In the genomic region with DNA sequence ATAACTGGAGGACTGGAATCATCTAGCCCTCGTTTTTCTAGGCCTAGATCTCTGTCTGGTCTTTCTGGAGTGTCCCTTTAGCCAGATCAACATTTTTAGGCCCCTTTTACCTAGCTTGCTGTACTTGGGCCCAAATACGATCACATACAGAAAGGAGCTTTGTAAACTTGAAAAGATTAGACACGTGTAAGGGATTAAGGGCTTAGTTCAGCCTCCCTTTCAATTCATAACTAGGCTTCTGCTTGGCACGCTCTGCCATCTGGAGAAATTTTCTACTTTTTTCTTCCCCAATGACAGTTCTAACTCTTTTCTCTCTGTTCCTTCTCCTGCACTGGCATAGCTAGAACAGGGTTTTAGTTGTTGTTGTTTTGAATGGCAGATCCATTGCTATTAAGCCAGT, we compare ENCODE assay signal across 26 cellular contexts.
"Had no signal": no experiment of that assay in that cellular context is flagged by ENCODE, and none has a peak within 500 bp of the region (broad histone marks: within the 10 kb centered on the region; RNA-seq: fewer than 3 reads in every experiment).

No MANE protein-coding gene starts in this region.

- H3K4me1 ChIP-seq: left lung, lower lobe of right lung, pancreas, prostate gland, right lobe of liver, upper lobe of right lung had no signal

- H3K4me3 ChIP-seq: left lung, lower lobe of right lung, pancreas, prostate gland, right lobe of liver, smooth muscle cell, suprapubic skin, thoracic aorta, tibial artery, upper lobe of right lung had no signal

- H3K9me3 ChIP-seq: left lung, lower lobe of right lung, pancreas, prostate gland, right lobe of liver, suprapubic skin, thoracic aorta, tibial artery, upper lobe of right lung had no signal

- H3K27me3 ChIP-seq: left lung, pancreas, right lobe of liver, suprapubic skin, tibial artery, upper lobe of right lung had no signal

- H3K27ac ChIP-seq: left lung, lower lobe of right lung, pancreas, prostate gland, right lobe of liver, suprapubic skin, thoracic aorta, tibial artery, upper lobe of right lung had no signal

- H3K36me3 ChIP-seq: left lung, lower lobe of right lung, pancreas, prostate gland, right lobe of liver, suprapubic skin, thoracic aorta, tibial artery, upper lobe of right lung had no signal

- ATAC-seq: left colon; left lung; lower lobe of right lung; naive thymus-derived CD8-positive, alpha-beta T cell; pancreas; right lobe of liver; stimulated activated effector memory CD8-positive, alpha-beta T cell treated with anti-CD3 and anti-CD28 coated beads, Interleukin-12 subunit alpha, Interleukin-12 subunit beta, amount 100 ng/mL, for 72 hours; upper lobe of right lung had no signal

- DNase-seq: hypothalamus; immature natural killer cell; kidney; left colon; left lung; lower lobe of right lung; mammary epithelial cell; mesenchymal stem cell; naive thymus-derived CD8-positive, alpha-beta T cell; nucleus accumbens; pancreas; posterior cingulate gyrus; retina; right lobe of liver; stimulated activated CD4-positive, alpha-beta T cell treated with anti-CD3 and anti-CD28 coated beads, Interleukin-12 subunit alpha, Interleukin-12 subunit beta, amount 100 ng/mL, for 4 hours; stimulated activated CD4-positive, alpha-beta T cell treated with anti-CD3 and anti-CD28 coated beads, Interleukin-15, amount 100 ng/mL, for 24 hours; stimulated activated CD4-positive, alpha-beta T cell treated with anti-CD3 and anti-CD28 coated beads, Interleukin-4, amount 100 ng/mL, for 24 hours; stimulated activated naive CD4-positive, alpha-beta T cell; tibial artery; trophoblast cell; upper lobe of right lung had no signal
